ENCODE assay signal across 9 cellular contexts in the genomic region with DNA sequence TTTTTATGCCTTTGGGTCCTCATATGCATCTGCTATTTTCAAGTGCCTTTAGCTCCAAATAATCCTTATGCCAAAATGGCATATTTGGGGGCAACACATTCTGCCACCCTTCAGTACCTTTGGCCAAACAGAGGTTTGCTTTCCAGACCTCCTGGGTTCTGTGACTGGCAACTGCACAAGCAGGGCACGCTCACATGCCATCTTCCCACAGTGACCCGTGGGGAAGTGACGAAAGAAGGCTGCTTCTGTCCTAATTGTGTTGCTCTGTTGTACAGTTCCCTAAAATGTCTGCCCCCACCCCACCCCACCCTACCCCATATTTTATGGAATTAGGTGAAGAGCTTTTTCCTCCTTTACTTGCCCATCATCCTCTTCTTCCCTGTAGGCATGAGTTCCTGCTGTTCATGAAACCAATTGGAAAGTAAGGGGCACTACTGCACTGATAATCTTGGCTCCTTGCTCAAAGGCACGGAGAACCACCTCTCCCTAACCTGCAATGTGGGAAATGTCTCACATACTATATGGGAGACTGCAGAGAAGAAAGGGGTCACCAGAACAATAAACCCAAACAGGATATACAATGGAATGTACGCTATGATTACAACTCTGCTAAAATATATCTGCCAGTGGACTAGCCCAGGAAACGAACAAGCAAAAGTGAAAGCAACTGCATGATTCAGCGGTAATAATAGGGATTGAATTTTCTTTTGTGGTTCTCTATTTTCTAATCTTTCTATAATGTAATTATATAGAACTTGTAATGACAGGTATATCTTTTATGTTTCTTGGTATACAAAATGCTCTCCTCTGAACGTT. TPM values are rescaled to one million over a fixed set of nuclear protein-coding genes. Genes with fewer than 3 reads are reported as not detected.
DNase-seq lines count a peak whose midpoint lies in the region; ATAC-seq and TF ChIP-seq lines count a peak whose summit lies in the region.
"Had no signal": no experiment of that assay in that cellular context is flagged by ENCODE, and none has a peak within 500 bp of the region (broad histone marks: within the 10 kb centered on the region; RNA-seq: fewer than 3 reads in every experiment).

No MANE protein-coding gene starts in this region.

- DNase-seq in CD14-positive monocyte (ENCODE audit: low spot score) (peak; percentile 84), M059J (ENCODE audit: low read depth) (peak; percentile 67), germinal center (ENCODE audit: low spot score) (peak; percentile 40), NCI-H1105 (lab: John Stamatoyannopoulos, UW) (no peak)
- peak; percentile 32 for DNase-seq in activated CD8-positive, alpha-beta memory T cell treated with anti-CD3 and anti-CD28 coated beads, Interleukin-2, amount 50 U/mL, for 4 hours
- DNase-seq in stimulated activated CD4-positive, alpha-beta T cell treated with anti-CD3 and anti-CD28 coated beads, Interleukin-15, amount 100 ng/mL, for 24 hours: peak; percentile 62

- H3K4me1 Mint-ChIP-seq in CD14-positive monocyte: peaks cover 35% of the 10 kb centered on the region

- intact Hi-C loops in CD14-positive monocyte (cut with micrococcal nuclease): loop anchor here in 1 of 2 donors (2.0 to 10.0 kb wide), 3 partner anchors 46 to 298 kb away; a partner anchor contains a TSS

- H3K4me3 Mint-ChIP-seq in CD14-positive monocyte: peak overlapping the region; percentile 81 to 93

- no peaks in the 10 kb centered on the region for H3K36me3 Mint-ChIP-seq in CD14-positive monocyte

- peaks cover 0 to 1% (median 0%) of the 10 kb centered on the region in 3 donors for H3K27me3 Mint-ChIP-seq in CD14-positive monocyte (ENCODE audit: low read depth in 3 of 3)

- ATAC-seq in HG02588 (IDR thresholded peaks at IDR 0.05; ENCODE audit: unreplicated experiment): no peak
- no peak for ATAC-seq in GM19328 (IDR thresholded peaks at IDR 0.05; ENCODE audit: unreplicated experiment)

- H3K9me3 Mint-ChIP-seq in CD14-positive monocyte: peaks cover 0 to 2% (median 0%) of the 10 kb centered on the region in 7 donors

- no peak for TF ChIP-seq CTCF in CD14-positive monocyte (IDR thresholded peaks at IDR 0.05)

- peak overlapping the region; percentile 98 to 99 (median 99) for H3K27ac Mint-ChIP-seq in CD14-positive monocyte

RNA-seq across cellular contexts. Expression of a gene that starts 3.3 kb away (rescaled TPM):
- under 1 TPM; 0.14 to 0.25 TPM for polyA plus RNA-seq in CD14-positive monocyte
- 0.37 and 1.4 TPM in 2 replicates for total RNA-seq in M059J (2014; rRNA removed; shearing (Covaris generic))
- total RNA-seq: H1 had no signal
- polyA plus RNA-seq: H1 had no signal

RNA-seq across cellular contexts. Expression of a gene that starts 19.8 kb away (rescaled TPM):
- polyA plus RNA-seq in CD14-positive monocyte: under 1 TPM; 0.11 to 0.12 TPM
- not detected in 2 replicates for total RNA-seq in M059J (2014; rRNA removed; shearing (Covaris generic))
- total RNA-seq: H1 had no signal

RNA-seq across cellular contexts. Expression of a gene that starts 37.6 kb away (rescaled TPM):
- polyA plus RNA-seq in CD14-positive monocyte: under 1 TPM; 0.08 to 0.72 TPM
- total RNA-seq in M059J (2014; rRNA removed; shearing (Covaris generic)): 7.0 and 8.8 TPM in 2 replicates

RNA-seq across cellular contexts. Expression of a gene that starts 46.3 kb away (rescaled TPM):
- polyA plus RNA-seq in CD14-positive monocyte: 10 to 100 TPM; 29.4 to 44.2 TPM
- 48.5 and 75.5 TPM in 2 replicates for total RNA-seq in M059J (2014; rRNA removed; shearing (Covaris generic))
